9 cellular contexts compared by ENCODE assay signal in the genomic region with DNA sequence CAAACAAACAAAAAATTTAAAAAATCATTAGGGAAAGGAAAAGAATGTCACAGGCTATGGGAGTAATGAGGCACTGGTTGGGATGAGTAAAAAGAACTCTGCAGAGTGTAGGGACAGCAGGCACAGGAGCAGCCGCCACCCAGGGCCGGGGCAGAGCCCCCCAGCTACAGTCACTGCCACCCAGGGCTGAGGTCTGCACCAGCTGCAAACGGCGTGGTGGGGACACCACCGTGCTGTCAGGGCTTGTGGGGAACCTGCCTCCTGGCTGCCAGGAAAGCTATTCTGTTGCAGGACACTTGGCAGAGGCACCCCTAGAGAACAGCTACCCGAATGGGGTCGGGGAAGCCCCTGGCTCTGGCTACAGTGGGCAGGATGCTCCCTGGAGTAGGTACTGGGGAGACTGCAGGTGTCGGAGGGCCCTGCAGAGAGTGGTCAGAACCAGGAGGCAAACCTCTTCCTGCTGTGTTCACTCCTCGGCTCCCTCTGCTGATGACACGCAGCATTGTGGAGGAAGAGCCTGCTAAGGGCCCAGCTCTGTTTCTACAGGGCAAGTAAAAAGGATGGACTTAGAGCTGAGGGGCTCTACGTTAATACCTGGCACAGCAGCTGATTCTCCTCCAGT. TPM values are rescaled to one million over a fixed set of nuclear protein-coding genes. Genes with fewer than 3 reads are reported as not detected.
DNase-seq lines count a peak whose midpoint lies in the region; ATAC-seq and TF ChIP-seq lines count a peak whose summit lies in the region.
"Had no signal": no experiment of that assay in that cellular context is flagged by ENCODE, and none has a peak within 500 bp of the region (broad histone marks: within the 10 kb centered on the region; RNA-seq: fewer than 3 reads in every experiment).

No MANE protein-coding gene starts in this region.

- peak in 1 of 2 donors; percentile 29 for ATAC-seq in lower lobe of right lung
- ATAC-seq in HG03432 (IDR thresholded peaks at IDR 0.05; ENCODE audit: unreplicated experiment): no peak
- no peak for ATAC-seq in GM18907 (IDR thresholded peaks at IDR 0.05; ENCODE audit: unreplicated experiment)
- no peak for ATAC-seq in GM21526 (IDR thresholded peaks at IDR 0.05; ENCODE audit: low FRiP score, unreplicated experiment)

- no peaks in the 10 kb centered on the region for H3K36me3 ChIP-seq in brain microvascular endothelial cell (replicated peaks)
- peaks cover 41% of the 10 kb centered on the region for H3K36me3 ChIP-seq in lower lobe of right lung

- H3K27ac ChIP-seq in brain microvascular endothelial cell (no peak overlapping the region), lower lobe of right lung (no peak overlapping the region)
- H3K27ac ChIP-seq: thoracic aorta had no signal

- intact Hi-C loops in lower lobe of right lung (cut with DNase I): no loop called here

- TF ChIP-seq CTCF in brain microvascular endothelial cell (IDR thresholded peaks at IDR 0.05; ENCODE audit: low read depth, low read length, missing control alignments) (peak; percentile 71), lower lobe of right lung (IDR thresholded peaks at IDR 0.05) (peak; percentile 34)

- H3K4me3 ChIP-seq in brain microvascular endothelial cell (ENCODE audit: low read depth, low read length) (no peak overlapping the region), lower lobe of right lung (no peak overlapping the region)
- H3K4me3 ChIP-seq: thoracic aorta had no signal

- H3K4me1 ChIP-seq in lower lobe of right lung: no peaks in the 10 kb centered on the region

- H3K27me3 ChIP-seq in brain microvascular endothelial cell (replicated peaks) (no peaks in the 10 kb centered on the region), lower lobe of right lung (ENCODE audit: low read depth) (no peaks in the 10 kb centered on the region)

- H3K9me3 ChIP-seq in lower lobe of right lung: no peaks in the 10 kb centered on the region
- H3K9me3 ChIP-seq: thoracic aorta had no signal

- DNase-seq in AG08395 (ENCODE audit: low spot score): peak; percentile 52
- peak; percentile 15 for DNase-seq in DMS53 treated with DMSO at 0.1 percent for 48 hours (lab: John Stamatoyannopoulos, UW; ENCODE audit: unreplicated experiment)
- peak; percentile 44 for DNase-seq in NCI-H146 (lab: John Stamatoyannopoulos, UW)
- DNase-seq in brain microvascular endothelial cell: peak; percentile 13
- DNase-seq in lower lobe of right lung: no peak

- in situ Hi-C loops in brain microvascular endothelial cell (cut with HindIII; ENCODE audit: low pct_ligation_motif_present, low sequenced_read_pairs): no loop called here

RNA-seq across cellular contexts. Expression of gene CAPN15, which starts 32.3 kb away (rescaled TPM):
- total RNA-seq in lower lobe of right lung: 44.3 TPM
